Comparison of ENCODE assay signal across 1 cellular context in the genomic region with DNA sequence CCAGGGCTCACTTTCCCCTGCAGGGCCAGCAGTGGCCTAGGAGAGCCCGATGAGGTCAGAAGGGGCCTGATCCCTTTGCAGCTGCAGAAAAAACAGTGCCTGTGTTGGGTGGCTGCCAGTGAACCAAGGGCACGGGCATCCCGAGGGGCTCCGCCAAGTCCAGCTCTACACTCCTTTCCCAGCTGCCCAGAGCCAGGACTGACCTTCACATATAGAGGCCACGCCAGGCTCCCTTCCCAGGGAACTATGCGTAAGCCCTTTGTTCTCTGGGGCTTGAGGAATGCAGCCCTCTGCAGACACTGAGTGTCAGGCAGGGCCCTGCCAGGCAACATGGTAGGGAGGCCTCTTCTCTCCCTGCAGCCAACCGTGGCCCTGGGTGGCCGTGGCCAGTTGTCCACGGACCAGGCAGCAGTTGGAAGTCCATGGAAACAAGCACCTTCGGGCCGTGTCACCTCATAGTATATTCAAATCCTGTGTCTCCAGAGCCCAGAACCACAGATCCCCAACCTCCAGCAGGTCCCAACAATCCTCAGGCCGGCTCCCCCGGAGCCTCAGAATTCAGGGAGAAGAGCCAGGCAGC.
TF ChIP-seq lines count a peak whose summit lies in the region.

No MANE protein-coding gene starts in this region.

TF ChIP-seq in WTC11, 78 proteins besides CTCF, POLR2A, EP300 and RAD21 (continued from another document):
- TF ChIP-seq AR (CRISPR knock-in tag; IDR thresholded peaks at IDR 0.05) = no peak
- TF ChIP-seq ZNF138 (CRISPR knock-in tag; conservative IDR thresholded peaks at IDR 0.05) = no peak
- TF ChIP-seq, protein P1, sequence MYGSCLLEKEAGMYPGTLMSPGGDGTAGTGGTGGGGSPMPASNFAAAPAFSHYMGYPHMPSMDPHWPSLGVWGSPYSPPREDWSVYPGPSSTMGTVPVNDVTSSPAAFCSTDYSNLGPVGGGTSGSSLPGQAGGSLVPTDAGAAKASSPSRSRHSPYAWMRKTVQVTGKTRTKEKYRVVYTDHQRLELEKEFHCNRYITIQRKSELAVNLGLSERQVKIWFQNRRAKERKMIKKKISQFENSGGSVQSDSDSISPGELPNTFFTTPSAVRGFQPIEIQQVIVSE (CRISPR knock-in tag; IDR thresholded peaks at IDR 0.05; ENCODE audit: borderline replicate concordance) = no peak
- TF ChIP-seq ZNF423 (CRISPR knock-in tag; IDR thresholded peaks at IDR 0.05) = no peak
- TF ChIP-seq, protein P2, sequence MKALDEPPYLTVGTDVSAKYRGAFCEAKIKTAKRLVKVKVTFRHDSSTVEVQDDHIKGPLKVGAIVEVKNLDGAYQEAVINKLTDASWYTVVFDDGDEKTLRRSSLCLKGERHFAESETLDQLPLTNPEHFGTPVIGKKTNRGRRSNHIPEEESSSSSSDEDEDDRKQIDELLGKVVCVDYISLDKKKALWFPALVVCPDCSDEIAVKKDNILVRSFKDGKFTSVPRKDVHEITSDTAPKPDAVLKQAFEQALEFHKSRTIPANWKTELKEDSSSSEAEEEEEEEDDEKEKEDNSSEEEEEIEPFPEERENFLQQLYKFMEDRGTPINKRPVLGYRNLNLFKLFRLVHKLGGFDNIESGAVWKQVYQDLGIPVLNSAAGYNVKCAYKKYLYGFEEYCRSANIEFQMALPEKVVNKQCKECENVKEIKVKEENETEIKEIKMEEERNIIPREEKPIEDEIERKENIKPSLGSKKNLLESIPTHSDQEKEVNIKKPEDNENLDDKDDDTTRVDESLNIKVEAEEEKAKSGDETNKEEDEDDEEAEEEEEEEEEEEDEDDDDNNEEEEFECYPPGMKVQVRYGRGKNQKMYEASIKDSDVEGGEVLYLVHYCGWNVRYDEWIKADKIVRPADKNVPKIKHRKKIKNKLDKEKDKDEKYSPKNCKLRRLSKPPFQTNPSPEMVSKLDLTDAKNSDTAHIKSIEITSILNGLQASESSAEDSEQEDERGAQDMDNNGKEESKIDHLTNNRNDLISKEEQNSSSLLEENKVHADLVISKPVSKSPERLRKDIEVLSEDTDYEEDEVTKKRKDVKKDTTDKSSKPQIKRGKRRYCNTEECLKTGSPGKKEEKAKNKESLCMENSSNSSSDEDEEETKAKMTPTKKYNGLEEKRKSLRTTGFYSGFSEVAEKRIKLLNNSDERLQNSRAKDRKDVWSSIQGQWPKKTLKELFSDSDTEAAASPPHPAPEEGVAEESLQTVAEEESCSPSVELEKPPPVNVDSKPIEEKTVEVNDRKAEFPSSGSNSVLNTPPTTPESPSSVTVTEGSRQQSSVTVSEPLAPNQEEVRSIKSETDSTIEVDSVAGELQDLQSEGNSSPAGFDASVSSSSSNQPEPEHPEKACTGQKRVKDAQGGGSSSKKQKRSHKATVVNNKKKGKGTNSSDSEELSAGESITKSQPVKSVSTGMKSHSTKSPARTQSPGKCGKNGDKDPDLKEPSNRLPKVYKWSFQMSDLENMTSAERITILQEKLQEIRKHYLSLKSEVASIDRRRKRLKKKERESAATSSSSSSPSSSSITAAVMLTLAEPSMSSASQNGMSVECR (CRISPR knock-in tag; IDR thresholded peaks at IDR 0.05; ENCODE audit: borderline replicate concordance) = no peak
- TF ChIP-seq MLX (CRISPR knock-in tag; IDR thresholded peaks at IDR 0.05) = no peak
- no peak for TF ChIP-seq ATF6 (CRISPR knock-in tag; IDR thresholded peaks at IDR 0.05)
- TF ChIP-seq, protein P3, sequence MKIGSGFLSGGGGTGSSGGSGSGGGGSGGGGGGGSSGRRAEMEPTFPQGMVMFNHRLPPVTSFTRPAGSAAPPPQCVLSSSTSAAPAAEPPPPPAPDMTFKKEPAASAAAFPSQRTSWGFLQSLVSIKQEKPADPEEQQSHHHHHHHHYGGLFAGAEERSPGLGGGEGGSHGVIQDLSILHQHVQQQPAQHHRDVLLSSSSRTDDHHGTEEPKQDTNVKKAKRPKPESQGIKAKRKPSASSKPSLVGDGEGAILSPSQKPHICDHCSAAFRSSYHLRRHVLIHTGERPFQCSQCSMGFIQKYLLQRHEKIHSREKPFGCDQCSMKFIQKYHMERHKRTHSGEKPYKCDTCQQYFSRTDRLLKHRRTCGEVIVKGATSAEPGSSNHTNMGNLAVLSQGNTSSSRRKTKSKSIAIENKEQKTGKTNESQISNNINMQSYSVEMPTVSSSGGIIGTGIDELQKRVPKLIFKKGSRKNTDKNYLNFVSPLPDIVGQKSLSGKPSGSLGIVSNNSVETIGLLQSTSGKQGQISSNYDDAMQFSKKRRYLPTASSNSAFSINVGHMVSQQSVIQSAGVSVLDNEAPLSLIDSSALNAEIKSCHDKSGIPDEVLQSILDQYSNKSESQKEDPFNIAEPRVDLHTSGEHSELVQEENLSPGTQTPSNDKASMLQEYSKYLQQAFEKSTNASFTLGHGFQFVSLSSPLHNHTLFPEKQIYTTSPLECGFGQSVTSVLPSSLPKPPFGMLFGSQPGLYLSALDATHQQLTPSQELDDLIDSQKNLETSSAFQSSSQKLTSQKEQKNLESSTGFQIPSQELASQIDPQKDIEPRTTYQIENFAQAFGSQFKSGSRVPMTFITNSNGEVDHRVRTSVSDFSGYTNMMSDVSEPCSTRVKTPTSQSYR (CRISPR knock-in tag; IDR thresholded peaks at IDR 0.05) = no peak
- TF ChIP-seq ZNF219 (CRISPR knock-in tag; IDR thresholded peaks at IDR 0.05; ENCODE audit: borderline replicate concordance) = no peak
- TF ChIP-seq GTF2I (CRISPR knock-in tag; conservative IDR thresholded peaks at IDR 0.05) = no peak
- no peak for TF ChIP-seq ZNF671 (CRISPR knock-in tag; IDR thresholded peaks at IDR 0.05)
- no peak for TF ChIP-seq E2F5 (CRISPR knock-in tag; IDR thresholded peaks at IDR 0.05)
- TF ChIP-seq, protein P4, sequence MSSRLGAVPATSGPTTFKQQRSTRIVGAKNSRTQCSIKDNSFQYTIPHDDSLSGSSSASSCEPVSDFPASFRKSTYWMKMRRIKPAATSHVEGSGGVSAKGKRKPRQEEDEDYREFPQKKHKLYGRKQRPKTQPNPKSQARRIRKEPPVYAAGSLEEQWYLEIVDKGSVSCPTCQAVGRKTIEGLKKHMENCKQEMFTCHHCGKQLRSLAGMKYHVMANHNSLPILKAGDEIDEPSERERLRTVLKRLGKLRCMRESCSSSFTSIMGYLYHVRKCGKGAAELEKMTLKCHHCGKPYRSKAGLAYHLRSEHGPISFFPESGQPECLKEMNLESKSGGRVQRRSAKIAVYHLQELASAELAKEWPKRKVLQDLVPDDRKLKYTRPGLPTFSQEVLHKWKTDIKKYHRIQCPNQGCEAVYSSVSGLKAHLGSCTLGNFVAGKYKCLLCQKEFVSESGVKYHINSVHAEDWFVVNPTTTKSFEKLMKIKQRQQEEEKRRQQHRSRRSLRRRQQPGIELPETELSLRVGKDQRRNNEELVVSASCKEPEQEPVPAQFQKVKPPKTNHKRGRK (CRISPR knock-in tag; IDR thresholded peaks at IDR 0.05; ENCODE audit: borderline replicate concordance) = no peak
- no peak for TF ChIP-seq MAX (CRISPR knock-in tag; IDR thresholded peaks at IDR 0.05)
- no peak for TF ChIP-seq IRF1 (CRISPR knock-in tag; IDR thresholded peaks at IDR 0.05)
